ENCODE assay signal across 1 cellular context in the genomic region with DNA sequence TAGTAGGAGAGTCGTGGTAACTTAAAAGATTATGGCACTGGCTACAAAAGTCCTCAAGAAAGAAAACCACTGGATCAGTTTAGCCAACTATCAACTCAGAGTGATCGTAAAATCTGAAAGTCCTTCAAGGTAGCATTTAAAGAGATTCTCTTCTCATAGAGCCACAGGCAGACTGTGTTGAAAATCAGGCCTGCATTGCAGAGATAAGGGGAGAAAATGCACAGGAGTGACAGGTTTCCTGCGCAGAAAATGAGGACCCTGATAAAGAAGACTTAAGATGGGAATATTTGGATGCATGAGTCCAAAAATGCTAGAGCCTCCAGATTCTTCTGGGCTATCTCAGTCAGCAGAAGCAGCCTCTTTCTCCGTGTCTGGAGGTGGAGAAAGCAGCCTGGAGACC.
TF ChIP-seq lines count a peak whose summit lies in the region.

No MANE protein-coding gene starts in this region.

TF ChIP-seq in K562, 482 proteins besides CTCF, POLR2A, EP300 and RAD21 (continued from another document):
- TF ChIP-seq, protein P1, sequence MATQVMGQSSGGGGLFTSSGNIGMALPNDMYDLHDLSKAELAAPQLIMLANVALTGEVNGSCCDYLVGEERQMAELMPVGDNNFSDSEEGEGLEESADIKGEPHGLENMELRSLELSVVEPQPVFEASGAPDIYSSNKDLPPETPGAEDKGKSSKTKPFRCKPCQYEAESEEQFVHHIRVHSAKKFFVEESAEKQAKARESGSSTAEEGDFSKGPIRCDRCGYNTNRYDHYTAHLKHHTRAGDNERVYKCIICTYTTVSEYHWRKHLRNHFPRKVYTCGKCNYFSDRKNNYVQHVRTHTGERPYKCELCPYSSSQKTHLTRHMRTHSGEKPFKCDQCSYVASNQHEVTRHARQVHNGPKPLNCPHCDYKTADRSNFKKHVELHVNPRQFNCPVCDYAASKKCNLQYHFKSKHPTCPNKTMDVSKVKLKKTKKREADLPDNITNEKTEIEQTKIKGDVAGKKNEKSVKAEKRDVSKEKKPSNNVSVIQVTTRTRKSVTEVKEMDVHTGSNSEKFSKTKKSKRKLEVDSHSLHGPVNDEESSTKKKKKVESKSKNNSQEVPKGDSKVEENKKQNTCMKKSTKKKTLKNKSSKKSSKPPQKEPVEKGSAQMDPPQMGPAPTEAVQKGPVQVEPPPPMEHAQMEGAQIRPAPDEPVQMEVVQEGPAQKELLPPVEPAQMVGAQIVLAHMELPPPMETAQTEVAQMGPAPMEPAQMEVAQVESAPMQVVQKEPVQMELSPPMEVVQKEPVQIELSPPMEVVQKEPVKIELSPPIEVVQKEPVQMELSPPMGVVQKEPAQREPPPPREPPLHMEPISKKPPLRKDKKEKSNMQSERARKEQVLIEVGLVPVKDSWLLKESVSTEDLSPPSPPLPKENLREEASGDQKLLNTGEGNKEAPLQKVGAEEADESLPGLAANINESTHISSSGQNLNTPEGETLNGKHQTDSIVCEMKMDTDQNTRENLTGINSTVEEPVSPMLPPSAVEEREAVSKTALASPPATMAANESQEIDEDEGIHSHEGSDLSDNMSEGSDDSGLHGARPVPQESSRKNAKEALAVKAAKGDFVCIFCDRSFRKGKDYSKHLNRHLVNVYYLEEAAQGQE (CRISPR knock-in tag; IDR thresholded peaks at IDR 0.05; ENCODE audit: low read depth) = no peak
- TF ChIP-seq TAL1 (IDR thresholded peaks at IDR 0.05) (peak; percentile 57), SRSF7 (optimal IDR thresholded peaks at IDR 0.05; ENCODE audit: low read depth, low read length) (no peak), WHSC1 (IDR thresholded peaks at IDR 0.05; ENCODE audit: low read length) (no peak), GATAD2B (IDR thresholded peaks at IDR 0.05; ENCODE audit: borderline replicate concordance) (no peak), SPI1 (IDR thresholded peaks at IDR 0.05; ENCODE audit: borderline replicate concordance, low read depth, low read length) (no peak), CREM (IDR thresholded peaks at IDR 0.05; ENCODE audit: low read depth) (no peak), ARID1B (IDR thresholded peaks at IDR 0.05) (peak; percentile 57), NCOR1 (IDR thresholded peaks at IDR 0.05) (peak; percentile 34; the same call in 1 of the 2 replicates), MEIS2 (IDR thresholded peaks at IDR 0.05; ENCODE audit: partially characterized antibody) (peak; percentile 35), MYBL2 (IDR thresholded peaks at IDR 0.05; ENCODE audit: low read depth) (no peak), MYBL2 (CRISPR knock-in tag; IDR thresholded peaks at IDR 0.05; ENCODE audit: borderline replicate concordance) (no peak), FOXM1 (IDR thresholded peaks at IDR 0.05; ENCODE audit: low read depth) (no peak), FOXM1 (CRISPR knock-in tag; IDR thresholded peaks at IDR 0.05; ENCODE audit: low read depth) (no peak), CEBPG (CRISPR knock-in tag; IDR thresholded peaks at IDR 0.05) (no peak), CEBPG (tag; conservative IDR thresholded peaks at IDR 0.05 in 1 of 2, IDR thresholded peaks at IDR 0.05 in 1 of 2) (no peak), FOXK2 (conservative IDR thresholded peaks at IDR 0.05 in 1 of 2, IDR thresholded peaks at IDR 0.05 in 1 of 2; ENCODE audit: low read depth in 2 of 2) (no peak), TEAD4 (IDR thresholded peaks at IDR 0.05; ENCODE audit: low read length) (peak; percentile 63), TEAD4 (CRISPR knock-in tag; IDR thresholded peaks at IDR 0.05; ENCODE audit: borderline replicate concordance) (no peak), SUPT5H (IDR thresholded peaks at IDR 0.05) (no peak), CBFA2T2 (conservative IDR thresholded peaks at IDR 0.05) (peak; percentile 42), CTBP1 (IDR thresholded peaks at IDR 0.05; ENCODE audit: borderline replicate concordance) (peak; percentile 52; the same call in 1 of the 2 replicates), TFAM (CRISPR knock-in tag; conservative IDR thresholded peaks at IDR 0.05) (no peak), TCFL5 (CRISPR knock-in tag; conservative IDR thresholded peaks at IDR 0.05) (no peak), ZNF3 (CRISPR knock-in tag; IDR thresholded peaks at IDR 0.05) (no peak), ZSCAN32 (CRISPR knock-in tag; IDR thresholded peaks at IDR 0.05) (no peak), SMARCA4 (IDR thresholded peaks at IDR 0.05) (no peak), HOXB6 (CRISPR knock-in tag; IDR thresholded peaks at IDR 0.05; ENCODE audit: borderline replicate concordance) (no peak), BDP1 (IDR thresholded peaks at IDR 0.05; ENCODE audit: insufficient read depth, insufficient read length) (no peak), RCOR1 (IDR thresholded peaks at IDR 0.05; ENCODE audit: borderline replicate concordance in 1 of 2, low read depth in 2 of 2, low read length in 2 of 2) (peak in 1 of 2 experiments; percentile 50; a peak in 2 of 4 replicates)
- TF ChIP-seq, protein P2, sequence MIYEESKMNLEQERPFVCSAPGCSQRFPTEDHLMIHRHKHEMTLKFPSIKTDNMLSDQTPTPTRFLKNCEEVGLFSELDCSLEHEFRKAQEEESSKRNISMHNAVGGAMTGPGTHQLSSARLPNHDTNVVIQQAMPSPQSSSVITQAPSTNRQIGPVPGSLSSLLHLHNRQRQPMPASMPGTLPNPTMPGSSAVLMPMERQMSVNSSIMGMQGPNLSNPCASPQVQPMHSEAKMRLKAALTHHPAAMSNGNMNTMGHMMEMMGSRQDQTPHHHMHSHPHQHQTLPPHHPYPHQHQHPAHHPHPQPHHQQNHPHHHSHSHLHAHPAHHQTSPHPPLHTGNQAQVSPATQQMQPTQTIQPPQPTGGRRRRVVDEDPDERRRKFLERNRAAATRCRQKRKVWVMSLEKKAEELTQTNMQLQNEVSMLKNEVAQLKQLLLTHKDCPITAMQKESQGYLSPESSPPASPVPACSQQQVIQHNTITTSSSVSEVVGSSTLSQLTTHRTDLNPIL (CRISPR knock-in tag; IDR thresholded peaks at IDR 0.05) = no peak
- TF ChIP-seq, protein P3, sequence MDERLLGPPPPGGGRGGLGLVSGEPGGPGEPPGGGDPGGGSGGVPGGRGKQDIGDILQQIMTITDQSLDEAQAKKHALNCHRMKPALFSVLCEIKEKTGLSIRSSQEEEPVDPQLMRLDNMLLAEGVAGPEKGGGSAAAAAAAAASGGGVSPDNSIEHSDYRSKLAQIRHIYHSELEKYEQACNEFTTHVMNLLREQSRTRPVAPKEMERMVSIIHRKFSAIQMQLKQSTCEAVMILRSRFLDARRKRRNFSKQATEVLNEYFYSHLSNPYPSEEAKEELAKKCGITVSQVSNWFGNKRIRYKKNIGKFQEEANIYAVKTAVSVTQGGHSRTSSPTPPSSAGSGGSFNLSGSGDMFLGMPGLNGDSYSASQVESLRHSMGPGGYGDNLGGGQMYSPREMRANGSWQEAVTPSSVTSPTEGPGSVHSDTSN (CRISPR knock-in tag; IDR thresholded peaks at IDR 0.05; ENCODE audit: low read depth) = no peak
- TF ChIP-seq, protein P3 (tag; conservative IDR thresholded peaks at IDR 0.05; ENCODE audit: low read depth) = 0 out of 2 replicates have a peak, but pooled peaks have one; percentile 17
- TF ChIP-seq, protein P4, sequence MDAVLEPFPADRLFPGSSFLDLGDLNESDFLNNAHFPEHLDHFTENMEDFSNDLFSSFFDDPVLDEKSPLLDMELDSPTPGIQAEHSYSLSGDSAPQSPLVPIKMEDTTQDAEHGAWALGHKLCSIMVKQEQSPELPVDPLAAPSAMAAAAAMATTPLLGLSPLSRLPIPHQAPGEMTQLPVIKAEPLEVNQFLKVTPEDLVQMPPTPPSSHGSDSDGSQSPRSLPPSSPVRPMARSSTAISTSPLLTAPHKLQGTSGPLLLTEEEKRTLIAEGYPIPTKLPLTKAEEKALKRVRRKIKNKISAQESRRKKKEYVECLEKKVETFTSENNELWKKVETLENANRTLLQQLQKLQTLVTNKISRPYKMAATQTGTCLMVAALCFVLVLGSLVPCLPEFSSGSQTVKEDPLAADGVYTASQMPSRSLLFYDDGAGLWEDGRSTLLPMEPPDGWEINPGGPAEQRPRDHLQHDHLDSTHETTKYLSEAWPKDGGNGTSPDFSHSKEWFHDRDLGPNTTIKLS (IDR thresholded peaks at IDR 0.05; ENCODE audit: borderline replicate concordance, low read depth) = no peak
- TF ChIP-seq, protein P5, sequence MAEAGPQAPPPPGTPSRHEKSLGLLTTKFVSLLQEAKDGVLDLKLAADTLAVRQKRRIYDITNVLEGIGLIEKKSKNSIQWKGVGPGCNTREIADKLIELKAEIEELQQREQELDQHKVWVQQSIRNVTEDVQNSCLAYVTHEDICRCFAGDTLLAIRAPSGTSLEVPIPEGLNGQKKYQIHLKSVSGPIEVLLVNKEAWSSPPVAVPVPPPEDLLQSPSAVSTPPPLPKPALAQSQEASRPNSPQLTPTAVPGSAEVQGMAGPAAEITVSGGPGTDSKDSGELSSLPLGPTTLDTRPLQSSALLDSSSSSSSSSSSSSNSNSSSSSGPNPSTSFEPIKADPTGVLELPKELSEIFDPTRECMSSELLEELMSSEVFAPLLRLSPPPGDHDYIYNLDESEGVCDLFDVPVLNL (CRISPR knock-in tag; IDR thresholded peaks at IDR 0.05; ENCODE audit: low read depth) = no peak
- TF ChIP-seq, protein P6, sequence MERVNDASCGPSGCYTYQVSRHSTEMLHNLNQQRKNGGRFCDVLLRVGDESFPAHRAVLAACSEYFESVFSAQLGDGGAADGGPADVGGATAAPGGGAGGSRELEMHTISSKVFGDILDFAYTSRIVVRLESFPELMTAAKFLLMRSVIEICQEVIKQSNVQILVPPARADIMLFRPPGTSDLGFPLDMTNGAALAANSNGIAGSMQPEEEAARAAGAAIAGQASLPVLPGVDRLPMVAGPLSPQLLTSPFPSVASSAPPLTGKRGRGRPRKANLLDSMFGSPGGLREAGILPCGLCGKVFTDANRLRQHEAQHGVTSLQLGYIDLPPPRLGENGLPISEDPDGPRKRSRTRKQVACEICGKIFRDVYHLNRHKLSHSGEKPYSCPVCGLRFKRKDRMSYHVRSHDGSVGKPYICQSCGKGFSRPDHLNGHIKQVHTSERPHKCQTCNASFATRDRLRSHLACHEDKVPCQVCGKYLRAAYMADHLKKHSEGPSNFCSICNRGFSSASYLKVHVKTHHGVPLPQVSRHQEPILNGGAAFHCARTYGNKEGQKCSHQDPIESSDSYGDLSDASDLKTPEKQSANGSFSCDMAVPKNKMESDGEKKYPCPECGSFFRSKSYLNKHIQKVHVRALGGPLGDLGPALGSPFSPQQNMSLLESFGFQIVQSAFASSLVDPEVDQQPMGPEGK (CRISPR knock-in tag; IDR thresholded peaks at IDR 0.05; ENCODE audit: borderline replicate concordance) = no peak
- TF ChIP-seq, protein P7, sequence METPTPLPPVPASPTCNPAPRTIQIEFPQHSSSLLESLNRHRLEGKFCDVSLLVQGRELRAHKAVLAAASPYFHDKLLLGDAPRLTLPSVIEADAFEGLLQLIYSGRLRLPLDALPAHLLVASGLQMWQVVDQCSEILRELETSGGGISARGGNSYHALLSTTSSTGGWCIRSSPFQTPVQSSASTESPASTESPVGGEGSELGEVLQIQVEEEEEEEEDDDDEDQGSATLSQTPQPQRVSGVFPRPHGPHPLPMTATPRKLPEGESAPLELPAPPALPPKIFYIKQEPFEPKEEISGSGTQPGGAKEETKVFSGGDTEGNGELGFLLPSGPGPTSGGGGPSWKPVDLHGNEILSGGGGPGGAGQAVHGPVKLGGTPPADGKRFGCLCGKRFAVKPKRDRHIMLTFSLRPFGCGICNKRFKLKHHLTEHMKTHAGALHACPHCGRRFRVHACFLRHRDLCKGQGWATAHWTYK (CRISPR knock-in tag; IDR thresholded peaks at IDR 0.05) = no peak
- TF ChIP-seq, protein P8, sequence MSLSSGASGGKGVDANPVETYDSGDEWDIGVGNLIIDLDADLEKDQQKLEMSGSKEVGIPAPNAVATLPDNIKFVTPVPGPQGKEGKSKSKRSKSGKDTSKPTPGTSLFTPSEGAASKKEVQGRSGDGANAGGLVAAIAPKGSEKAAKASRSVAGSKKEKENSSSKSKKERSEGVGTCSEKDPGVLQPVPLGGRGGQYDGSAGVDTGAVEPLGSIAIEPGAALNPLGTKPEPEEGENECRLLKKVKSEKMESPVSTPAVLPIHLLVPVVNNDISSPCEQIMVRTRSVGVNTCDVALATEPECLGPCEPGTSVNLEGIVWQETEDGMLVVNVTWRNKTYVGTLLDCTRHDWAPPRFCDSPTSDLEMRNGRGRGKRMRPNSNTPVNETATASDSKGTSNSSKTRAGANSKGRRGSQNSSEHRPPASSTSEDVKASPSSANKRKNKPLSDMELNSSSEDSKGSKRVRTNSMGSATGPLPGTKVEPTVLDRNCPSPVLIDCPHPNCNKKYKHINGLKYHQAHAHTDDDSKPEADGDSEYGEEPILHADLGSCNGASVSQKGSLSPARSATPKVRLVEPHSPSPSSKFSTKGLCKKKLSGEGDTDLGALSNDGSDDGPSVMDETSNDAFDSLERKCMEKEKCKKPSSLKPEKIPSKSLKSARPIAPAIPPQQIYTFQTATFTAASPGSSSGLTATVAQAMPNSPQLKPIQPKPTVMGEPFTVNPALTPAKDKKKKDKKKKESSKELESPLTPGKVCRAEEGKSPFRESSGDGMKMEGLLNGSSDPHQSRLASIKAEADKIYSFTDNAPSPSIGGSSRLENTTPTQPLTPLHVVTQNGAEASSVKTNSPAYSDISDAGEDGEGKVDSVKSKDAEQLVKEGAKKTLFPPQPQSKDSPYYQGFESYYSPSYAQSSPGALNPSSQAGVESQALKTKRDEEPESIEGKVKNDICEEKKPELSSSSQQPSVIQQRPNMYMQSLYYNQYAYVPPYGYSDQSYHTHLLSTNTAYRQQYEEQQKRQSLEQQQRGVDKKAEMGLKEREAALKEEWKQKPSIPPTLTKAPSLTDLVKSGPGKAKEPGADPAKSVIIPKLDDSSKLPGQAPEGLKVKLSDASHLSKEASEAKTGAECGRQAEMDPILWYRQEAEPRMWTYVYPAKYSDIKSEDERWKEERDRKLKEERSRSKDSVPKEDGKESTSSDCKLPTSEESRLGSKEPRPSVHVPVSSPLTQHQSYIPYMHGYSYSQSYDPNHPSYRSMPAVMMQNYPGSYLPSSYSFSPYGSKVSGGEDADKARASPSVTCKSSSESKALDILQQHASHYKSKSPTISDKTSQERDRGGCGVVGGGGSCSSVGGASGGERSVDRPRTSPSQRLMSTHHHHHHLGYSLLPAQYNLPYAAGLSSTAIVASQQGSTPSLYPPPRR (CRISPR knock-in tag; IDR thresholded peaks at IDR 0.05; ENCODE audit: borderline replicate concordance) = no peak
- TF ChIP-seq, protein P9, sequence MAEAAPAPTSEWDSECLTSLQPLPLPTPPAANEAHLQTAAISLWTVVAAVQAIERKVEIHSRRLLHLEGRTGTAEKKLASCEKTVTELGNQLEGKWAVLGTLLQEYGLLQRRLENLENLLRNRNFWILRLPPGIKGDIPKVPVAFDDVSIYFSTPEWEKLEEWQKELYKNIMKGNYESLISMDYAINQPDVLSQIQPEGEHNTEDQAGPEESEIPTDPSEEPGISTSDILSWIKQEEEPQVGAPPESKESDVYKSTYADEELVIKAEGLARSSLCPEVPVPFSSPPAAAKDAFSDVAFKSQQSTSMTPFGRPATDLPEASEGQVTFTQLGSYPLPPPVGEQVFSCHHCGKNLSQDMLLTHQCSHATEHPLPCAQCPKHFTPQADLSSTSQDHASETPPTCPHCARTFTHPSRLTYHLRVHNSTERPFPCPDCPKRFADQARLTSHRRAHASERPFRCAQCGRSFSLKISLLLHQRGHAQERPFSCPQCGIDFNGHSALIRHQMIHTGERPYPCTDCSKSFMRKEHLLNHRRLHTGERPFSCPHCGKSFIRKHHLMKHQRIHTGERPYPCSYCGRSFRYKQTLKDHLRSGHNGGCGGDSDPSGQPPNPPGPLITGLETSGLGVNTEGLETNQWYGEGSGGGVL (CRISPR knock-in tag; IDR thresholded peaks at IDR 0.05) = no peak
